ENCODE assay signal across 18 cellular contexts in genomic region chr13:36412736-36413135, GRCh38. TPM values are rescaled to one million over a fixed set of nuclear protein-coding genes. Genes with fewer than 3 reads are reported as not detected.
DNase-seq lines count a peak whose midpoint lies in the region; ATAC-seq and TF ChIP-seq lines count a peak whose summit lies in the region.
"Had no signal": no experiment of that assay in that cellular context is flagged by ENCODE, and none has a peak within 500 bp of the region (broad histone marks: within the 10 kb centered on the region; RNA-seq: fewer than 3 reads in every experiment).

No MANE protein-coding gene starts in this region.

- DNase-seq in NB4 (ENCODE audit: low read depth) (no peak), fibroblast of mammary gland (ENCODE audit: low read depth) (peak; percentile 84), sciatic nerve (ENCODE audit: low spot score) (no peak), iPS-NIHi11 (ENCODE audit: low spot score) (no peak)
- DNase-seq in stimulated activated CD4-positive, alpha-beta T cell treated with anti-CD3 and anti-CD28 coated beads, Interleukin-4, amount 100 ng/mL, for 4 hours: no peak
- DNase-seq in stimulated activated CD4-positive, alpha-beta T cell treated with anti-CD3 and anti-CD28 coated beads, Interleukin-1b, Interleukin-23, amount 100 ng/mL, for 48 hours: no peak
- DNase-seq: AML-193, DMS79 treated with DMSO at 0.1 percent for 48 hours, KBM-7, NCI-H1417, NCI-H187, NCI-H2227 treated with DMSO at 0.1 percent for 48 hours, NCI-H510A treated with DMSO at 0.1 percent for 48 hours, NCI-H774, SHP77 treated with DMSO at 0.1 percent for 48 hours had no signal

- peak overlapping the region in 2 of 11 experiments; percentile 27 to 88; a peak in 3 of 22 replicates for H3K9ac ChIP-seq in BLaER1 treated with 17β-estradiol and CSF1 and Interleukin-3, amounts not matched to agents 10 nM and 100 nM

- peaks cover 21 to 81% (median 45%) of the 10 kb centered on the region in 11 experiments for H3K9me3 ChIP-seq in BLaER1 treated with 17β-estradiol and CSF1 and Interleukin-3, amounts not matched to agents 10 nM and 100 nM (replicated peaks in 1 of 11)

- peaks cover 29 to 60% (median 49%) of the 10 kb centered on the region in 10 experiments for H3K4me1 ChIP-seq in BLaER1 treated with 17β-estradiol and CSF1 and Interleukin-3, amounts not matched to agents 10 nM and 100 nM

- no peak for TF ChIP-seq POLR2A in NB4 (IDR thresholded peaks at IDR 0.05; ENCODE audit: extremely low read depth, insufficient read length)

- H3K36me3 ChIP-seq in BLaER1 treated with 17β-estradiol and CSF1 and Interleukin-3, amounts not matched to agents 10 nM and 100 nM: peaks cover 0 to 44% (median 20%) of the 10 kb centered on the region in 11 experiments; a peak in 16 of 22 replicates

- peak; percentile 20 for ATAC-seq in sciatic nerve
- ATAC-seq: HepG2 had no signal

- intact Hi-C loops in sciatic nerve (cut with DNase I): no loop called here

- no peaks in the 10 kb centered on the region for H3K27me3 ChIP-seq in BLaER1 treated with 17β-estradiol and CSF1 and Interleukin-3, amounts not matched to agents 10 nM and 100 nM

- peak overlapping the region in 8 of 11 experiments; percentile 14 to 84 (median 58); a peak in 13 of 22 replicates for H3K4me2 ChIP-seq in BLaER1 treated with 17β-estradiol and CSF1 and Interleukin-3, amounts not matched to agents 10 nM and 100 nM

- H3K4me3 ChIP-seq in BLaER1 treated with 17β-estradiol and CSF1 and Interleukin-3, amounts not matched to agents 10 nM and 100 nM: peak overlapping the region in 6 of 10 experiments; percentile 33 to 64 (median 52); a peak in 11 of 20 replicates
- H3K4me3 ChIP-seq in NB4 (ENCODE audit: low read depth, low read length) (peak overlapping the region; percentile 30), fibroblast of mammary gland (ENCODE audit: control insufficient read depth, low read depth, low read length) (no peak overlapping the region)

- H3K27ac ChIP-seq in BLaER1 treated with 17β-estradiol and CSF1 and Interleukin-3, amounts not matched to agents 10 nM and 100 nM: peak overlapping the region in 10 of 11 experiments; percentile 37 to 100 (median 96); a peak in 17 of 22 replicates

- no peaks in the 10 kb centered on the region for H4K20me1 ChIP-seq in BLaER1 treated with 17β-estradiol and CSF1 and Interleukin-3, amounts not matched to agents 10 nM and 100 nM

- no peak for TF ChIP-seq CTCF in NB4 (IDR thresholded peaks at IDR 0.05; ENCODE audit: low read depth, low read length)
- no peak for TF ChIP-seq CTCF in fibroblast of mammary gland (conservative IDR thresholded peaks at IDR 0.05; ENCODE audit: control insufficient read depth, insufficient read depth, low read depth, low read length)

RNA-seq across cellular contexts. Expression of gene CCNA1, which starts 19.6 kb away (rescaled TPM):
- 0.85 TPM for total RNA-seq in sciatic nerve
- total RNA-seq: HepG2, OCI-LY7 had no signal
